ENCODE assay signal across 7 cellular contexts in genomic region chr3:180594631-180595348, GRCh38. TPM values are rescaled to one million over a fixed set of nuclear protein-coding genes. Genes with fewer than 3 reads are reported as not detected.
DNase-seq lines count a peak whose midpoint lies in the region; TF ChIP-seq lines count a peak whose summit lies in the region.

No MANE protein-coding gene starts in this region.

- peaks cover 31% of the 10 kb centered on the region for H3K27me3 Mint-ChIP-seq in osteocyte (ENCODE audit: unreplicated experiment)
- H3K27me3 Mint-ChIP-seq in activated naive CD4-positive, alpha-beta T cell treated with anti-CD3 and anti-CD28 coated beads for 36 hours (ENCODE audit: low read depth) = peaks cover 35% of the 10 kb centered on the region

- CTCF ChIA-PET in HEK293 (lab: Yijun Ruan, JAX) = interaction anchor here (0.7 to 1.4 kb wide), 6 partner anchors 665 to 923 kb away, joined by 3 to 13 read pairs (median 4); no protein-coding TSS in a partner anchor
- CTCF ChIA-PET in activated naive CD4-positive, alpha-beta T cell treated with anti-CD3 and anti-CD28 coated beads for 36 hours (lab: Charles Lee) = no interaction called here

- H3K4me3 Mint-ChIP-seq in osteocyte (ENCODE audit: unreplicated experiment) = no peak overlapping the region
- H3K4me3 Mint-ChIP-seq in activated naive CD4-positive, alpha-beta T cell treated with anti-CD3 and anti-CD28 coated beads for 36 hours = no peak overlapping the region

- H3K27ac ChIP-seq in HEK293 (ENCODE audit: extremely low read depth, low read depth, low read length) = no peak overlapping the region

- no peaks in the 10 kb centered on the region for H3K4me1 ChIP-seq in HEK293 (ENCODE audit: control insufficient read depth, insufficient read depth, low read length)

- intact Hi-C loops in activated naive CD4-positive, alpha-beta T cell treated with anti-CD3 and anti-CD28 coated beads for 36 hours (cut with micrococcal nuclease) = loop anchor here (1.0 kb wide), 1 partner anchor 665 kb away; no protein-coding TSS in a partner anchor

- H3K36me3 ChIP-seq in HEK293 (ENCODE audit: control insufficient read depth in 2 of 2, insufficient read depth in 1 of 2, low read length in 2 of 2) = no peaks in the 10 kb centered on the region

- POLR2A ChIA-PET in HEK293 (lab: Yijun Ruan, JAX) = no interaction called here

- H3K9me3 Mint-ChIP-seq in osteocyte (ENCODE audit: unreplicated experiment) = no peaks in the 10 kb centered on the region
- no peaks in the 10 kb centered on the region for H3K9me3 Mint-ChIP-seq in activated naive CD4-positive, alpha-beta T cell treated with anti-CD3 and anti-CD28 coated beads for 36 hours

- peak; percentile 52 for DNase-seq in NCI-H2029 treated with DMSO at 0.1 percent for 48 hours (lab: John Stamatoyannopoulos, UW)
- peak; percentile 51 for DNase-seq in astrocyte of the hippocampus (ENCODE audit: low read depth, low spot score)
- DNase-seq in osteocyte (ENCODE audit: extremely low spot score, unreplicated experiment) = no peak
- DNase-seq in COLO668 (lab: John Stamatoyannopoulos, UW; ENCODE audit: unreplicated experiment) = no peak
- DNase-seq in activated naive CD4-positive, alpha-beta T cell treated with anti-CD3 and anti-CD28 coated beads for 36 hours = no peak

- no peaks in the 10 kb centered on the region for H3K4me1 Mint-ChIP-seq in osteocyte (ENCODE audit: unreplicated experiment)
- no peaks in the 10 kb centered on the region for H3K4me1 Mint-ChIP-seq in activated naive CD4-positive, alpha-beta T cell treated with anti-CD3 and anti-CD28 coated beads for 36 hours (ENCODE audit: low read depth)

- H3K4me3 ChIP-seq in GM12875 (ENCODE audit: low read depth, low read length) = no peak overlapping the region
- H3K4me3 ChIP-seq in HEK293 (ENCODE audit: low read depth, low read length) = no peak overlapping the region

- H3K27ac Mint-ChIP-seq in osteocyte (ENCODE audit: unreplicated experiment) = no peak overlapping the region
- no peak overlapping the region for H3K27ac Mint-ChIP-seq in activated naive CD4-positive, alpha-beta T cell treated with anti-CD3 and anti-CD28 coated beads for 36 hours

- H3K36me3 Mint-ChIP-seq in osteocyte (ENCODE audit: unreplicated experiment) = no peaks in the 10 kb centered on the region
- no peaks in the 10 kb centered on the region for H3K36me3 Mint-ChIP-seq in activated naive CD4-positive, alpha-beta T cell treated with anti-CD3 and anti-CD28 coated beads for 36 hours (ENCODE audit: low read depth)

- no peaks in the 10 kb centered on the region for H3K9me3 ChIP-seq in HEK293 (ENCODE audit: control insufficient read depth, insufficient read depth, low read depth, low read length)

- peak; percentile 28; the same call in 1 of the 2 replicates for TF ChIP-seq CTCF in GM12875 (IDR thresholded peaks at IDR 0.05; ENCODE audit: borderline replicate concordance, insufficient read depth, low read depth, low read length)
- TF ChIP-seq CTCF in HEK293 (tag by site-specific recombination; IDR thresholded peaks at IDR 0.05) = no peak
- peak; percentile 43 for TF ChIP-seq CTCF in osteocyte (IDR thresholded peaks at IDR 0.05)

TF ChIP-seq in HEK293, 187 proteins besides CTCF, POLR2A, EP300 and RAD21:
- TF ChIP-seq ZNF239 (tag by site-specific recombination; IDR thresholded peaks at IDR 0.05) (no peak), ZNF654 (tag by site-specific recombination; IDR thresholded peaks at IDR 0.05; ENCODE audit: low read depth) (peak; percentile 64), ZNF10 (tag by site-specific recombination; IDR thresholded peaks at IDR 0.05) (0 out of 2 replicates have a peak, but pooled peaks have one; percentile 41), ZNF302 (tag by site-specific recombination; IDR thresholded peaks at IDR 0.05; ENCODE audit: low read depth) (no peak), ZBTB11 (tag by site-specific recombination; conservative IDR thresholded peaks at IDR 0.05; ENCODE audit: low read depth) (no peak), ZBTB1 (tag by site-specific recombination; IDR thresholded peaks at IDR 0.05) (no peak), ZBTB44 (tag by site-specific recombination; IDR thresholded peaks at IDR 0.05) (no peak), ZNF670 (tag by site-specific recombination; IDR thresholded peaks at IDR 0.05; ENCODE audit: low read depth) (no peak)

RNA-seq across cellular contexts. Expression of gene TTC14, which starts 7.2 kb away (rescaled TPM):
- 55.6 and 56.8 TPM in 2 replicates for total RNA-seq in osteocyte
- total RNA-seq in activated naive CD4-positive, alpha-beta T cell treated with anti-CD3 and anti-CD28 coated beads for 36 hours = 10 to 100 TPM; 51.7 to 52.4 TPM

Comparison
In these comparisons a context has a peak if more than half of its experiments do, and no peak if none do; other contexts are left out.
1. DNase-seq: peak in NCI-H2029 treated with DMSO at 0.1 percent for 48 hours (single experiment) and astrocyte of the hippocampus (single experiment); none in osteocyte (single experiment), COLO668 (single experiment) and activated naive CD4-positive, alpha-beta T cell treated with anti-CD3 and anti-CD28 coated beads for 36 hours (single experiment).